In the genomic region with DNA sequence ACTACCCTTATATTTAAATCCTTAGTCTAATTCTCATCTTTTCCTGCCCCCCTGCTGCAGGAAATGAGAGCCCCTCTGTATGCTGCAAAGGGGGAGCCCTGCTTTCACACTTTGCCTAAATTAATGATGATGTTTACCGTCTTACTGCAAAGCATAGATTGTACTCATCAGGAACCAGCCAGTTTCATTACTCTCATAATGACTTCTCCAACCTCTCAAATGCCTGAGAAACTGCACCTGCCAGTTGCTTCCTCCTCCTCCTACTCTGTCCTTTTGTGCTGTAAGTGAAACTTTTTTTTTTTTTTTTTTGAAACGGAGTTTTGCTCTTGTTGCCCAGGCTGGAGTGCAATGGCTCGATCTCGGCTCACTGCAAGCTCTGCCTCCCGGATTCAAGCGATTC, we compare ENCODE assay signal across 1 cellular context.
TF ChIP-seq lines count a peak whose summit lies in the region.

No MANE protein-coding gene starts in this region.

TF ChIP-seq in GM23338, 12 proteins besides CTCF, POLR2A, EP300 and RAD21 (continued from another document):
- TF ChIP-seq ETS1 (IDR thresholded peaks at IDR 0.05), result no peak
